In the genomic region with DNA sequence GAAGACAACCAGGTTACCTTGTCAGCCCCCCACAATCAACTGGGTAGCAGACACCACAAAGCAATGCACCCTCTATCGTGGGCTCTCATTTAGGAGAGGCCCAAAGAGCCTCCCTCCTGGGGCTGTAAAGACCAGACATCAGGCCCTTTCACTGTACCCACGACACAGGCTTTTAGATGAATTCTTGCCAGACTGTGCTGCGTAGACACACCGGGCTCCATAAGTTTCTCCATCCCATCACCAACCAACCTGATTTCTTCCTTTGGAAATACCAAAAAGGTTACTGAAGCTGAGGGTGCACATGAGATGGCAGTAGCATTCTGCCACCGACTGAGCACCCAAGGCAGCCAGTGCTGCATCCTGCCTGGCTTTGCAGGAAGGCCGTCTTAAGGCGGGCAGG, we compare ENCODE assay signal across 28 cellular contexts. TPM values are rescaled to one million over a fixed set of nuclear protein-coding genes. Genes with fewer than 3 reads are reported as not detected.
A peak's percentile ranks its signal among the peaks of the same experiment; 100 is the strongest.
DNase-seq lines count a peak whose midpoint lies in the region; ATAC-seq, FAIRE-seq and TF ChIP-seq lines count a peak whose summit lies in the region.
"Had no signal": no experiment of that assay in that cellular context is flagged by ENCODE, and none has a peak within 500 bp of the region (broad histone marks: within the 10 kb centered on the region; RNA-seq: fewer than 3 reads in every experiment).

No MANE protein-coding gene starts in this region.

- no peak overlapping the region for H2BK15ac ChIP-seq in neuronal stem cell (ENCODE audit: low read length)

- H4K91ac ChIP-seq in neuronal stem cell (ENCODE audit: low read depth, low read length, poor library complexity), result no peak overlapping the region

- TF ChIP-seq CTCF in K562 (IDR thresholded peaks at IDR 0.05 in 2 of 3, conservative IDR thresholded peaks at IDR 0.05 in 1 of 3; ENCODE audit: insufficient read depth in 2 of 3, low read depth in 1 of 3, low read length in 3 of 3), result no peak

- TF ChIP-seq EP300 in K562 (IDR thresholded peaks at IDR 0.05; ENCODE audit: low read length), result no peak

- H3K9ac ChIP-seq in K562 (ENCODE audit: insufficient read depth in 1 of 2, low read depth in 2 of 2, low read length in 2 of 2) (no peak overlapping the region), neuronal stem cell (ENCODE audit: low read depth, low read length, poor library complexity) (peak overlapping the region; percentile 9)
- H3K9ac ChIP-seq: BLaER1; BLaER1 treated with 17β-estradiol and CSF1 and Interleukin-3, amounts not matched to agents 10 nM and 100 nM had no signal

- in situ Hi-C loops in K562 (cut with MboI), result no loop called here
- in situ Hi-C loops in HAP-1 (cut with MboI; ENCODE audit: low sequenced_read_pairs), result no loop called here

- H3K23ac ChIP-seq in neuronal stem cell (ENCODE audit: low read depth, low read length, poor library complexity), result peak overlapping the region; percentile 66

- H3K4me3 ChIP-seq in K562, result no peak overlapping the region
- H3K4me3 ChIP-seq in neuronal stem cell (ENCODE audit: low read length in 2 of 2), result no peak overlapping the region
- no peak overlapping the region for H3K4me3 ChIP-seq in HAP-1
- H3K4me3 ChIP-seq: A549; BLaER1; BLaER1 treated with 17β-estradiol and CSF1 and Interleukin-3, amounts not matched to agents 10 nM and 100 nM had no signal

- intact Hi-C loops in K562 (cut with micrococcal nuclease), result no loop called here

- H3K36me3 ChIP-seq in K562 (ENCODE audit: control insufficient read depth, insufficient read depth, low read length), result no peaks in the 10 kb centered on the region
- H3K36me3 ChIP-seq in neuronal stem cell (replicated peaks in 1 of 2; ENCODE audit: control insufficient read depth in 2 of 2, insufficient read depth in 2 of 2, low read length in 2 of 2), result peaks cover 12 to 32% of the 10 kb centered on the region in 2 donors
- peaks cover 11% of the 10 kb centered on the region for H3K36me3 ChIP-seq in HAP-1 (replicated peaks)
- H3K36me3 ChIP-seq: BE2C had no signal

- H3K4me2 ChIP-seq in K562 (ENCODE audit: insufficient read depth, low read length), result no peak overlapping the region
- H3K4me2 ChIP-seq in neuronal stem cell (ENCODE audit: insufficient read depth, low read length, poor library complexity, severe bottlenecking), result no peak overlapping the region
- H3K4me2 ChIP-seq: A549; BLaER1; BLaER1 treated with 17β-estradiol and CSF1 and Interleukin-3, amounts not matched to agents 10 nM and 100 nM had no signal

- no peak overlapping the region for H3K14ac ChIP-seq in neuronal stem cell (ENCODE audit: low read length)

- H2BK120ac ChIP-seq in neuronal stem cell (ENCODE audit: low read depth, low read length), result no peak overlapping the region

- no peak for ATAC-seq in K562
- ATAC-seq: A549; CD8-positive, alpha-beta T cell had no signal

- TF ChIP-seq POLR2A in K562 (conservative IDR thresholded peaks at IDR 0.05), result no peak

- H2AFZ ChIP-seq in K562 (ENCODE audit: low read depth, low read length), result no peak overlapping the region
- no peak overlapping the region for H2AFZ ChIP-seq in neuronal stem cell (ENCODE audit: low read length)

- no peak overlapping the region for H3K18ac ChIP-seq in neuronal stem cell (ENCODE audit: low read length)

- no peak overlapping the region for H3K4ac ChIP-seq in neuronal stem cell (ENCODE audit: low read length)

- no peak overlapping the region for H2BK12ac ChIP-seq in neuronal stem cell (ENCODE audit: low read length)

- DNase-seq in K562 (ENCODE audit: extremely low read depth in 1 of 4, low spot score in 3 of 4) (no peak), neuronal stem cell (ENCODE audit: low spot score) (no peak), HAP-1 (ENCODE audit: low spot score in 2 of 2) (no peak), NCI-H2196 treated with DMSO at 0.1 percent for 48 hours (lab: John Stamatoyannopoulos, UW; ENCODE audit: unreplicated experiment) (no peak)
- DNase-seq: 8988T; ACHN; AML-193; BE2C; C1 segment of cervical spinal cord; Caco-2; Calu3; CD4-positive, alpha-beta memory T cell; CD4-positive, alpha-beta T cell; CD4-positive, CD25-positive, alpha-beta regulatory T cell; CD8-positive, alpha-beta memory T cell; CD8-positive, alpha-beta T cell; COR-L47; DMS 273 treated with DMSO at 0.1 percent for 48 hours; DMS153; DND-41; EL had no signal

- no peaks in the 10 kb centered on the region for H3K79me1 ChIP-seq in neuronal stem cell (ENCODE audit: low read depth, low read length)

- H4K20me1 ChIP-seq in K562 (replicated peaks; ENCODE audit: control insufficient read depth, insufficient read depth, low read length), result no peaks in the 10 kb centered on the region
- H4K20me1 ChIP-seq: BLaER1; BLaER1 treated with 17β-estradiol and CSF1 and Interleukin-3, amounts not matched to agents 10 nM and 100 nM had no signal

- BruUV-seq in K562 (replicated peaks; lab: Mats Ljungman, UMichigan), result no TSS peak

- POLR2A ChIA-PET in K562 (lab: Yijun Ruan, JAX), result interaction anchor here (0.7 kb wide), 1 partner anchor 336 kb away, joined by 3 read pairs; no protein-coding TSS in a partner anchor

- no peak overlapping the region for H2AK5ac ChIP-seq in neuronal stem cell (ENCODE audit: low read depth, low read length)

- no peak for FAIRE-seq in K562 (lab: Jason Lieb, UNC)
- FAIRE-seq: A204.1, A549, D721Med had no signal

- no peak for TF ChIP-seq RAD21 in K562 (CRISPR knock-in tag; conservative IDR thresholded peaks at IDR 0.05 in 1 of 2, IDR thresholded peaks at IDR 0.05 in 1 of 2)

- no peaks in the 10 kb centered on the region for H3K9me1 ChIP-seq in K562 (ENCODE audit: control insufficient read depth, insufficient read depth, low read length)

- no peaks in the 10 kb centered on the region for H3K4me1 ChIP-seq in K562 (replicated peaks in 1 of 2; ENCODE audit: control insufficient read depth in 2 of 2, insufficient read depth in 2 of 2, low read length in 2 of 2)
- H3K4me1 ChIP-seq in neuronal stem cell (ENCODE audit: control insufficient read depth in 2 of 2, insufficient read depth in 1 of 2, low read depth in 1 of 2, low read length in 2 of 2), result no peaks in the 10 kb centered on the region
- H3K4me1 ChIP-seq in HAP-1, result no peaks in the 10 kb centered on the region
- H3K4me1 ChIP-seq: A549, BE2C, Caco-2 had no signal

- WGBS in K562 (ENCODE audit: insufficient coverage, low coverage, missing lambda C conversion rate), result 29% methylated on average over 7 of the region's 7 CpGs
- WGBS in neuronal stem cell (ENCODE audit: extremely low coverage in 2 of 2, insufficient read length in 2 of 2, insufficient replicate concordance in 1 of 2), 2 donors, result no CpG with 5 or more reads among the region's 7 CpGs

- CTCF ChIA-PET in K562 (lab: Yijun Ruan, JAX; ENCODE audit: low intra/inter-chr PET ratio), result no interaction called here

- peaks cover 3 to 4% of the 10 kb centered on the region in 2 experiments; a peak in 3 of 5 replicates for H3K27me3 ChIP-seq in K562 (ENCODE audit: control insufficient read depth in 2 of 2, insufficient read depth in 2 of 2, low read length in 2 of 2)
- H3K27me3 ChIP-seq in neuronal stem cell (ENCODE audit: control insufficient read depth in 3 of 3, insufficient read depth in 3 of 3, low read depth in 1 of 3, low read length in 3 of 3), result no peaks in the 10 kb centered on the region
- H3K27me3 ChIP-seq in HAP-1 (ENCODE audit: low read depth), result no peaks in the 10 kb centered on the region
- H3K27me3 ChIP-seq: BE2C; BLaER1; BLaER1 treated with 17β-estradiol and CSF1 and Interleukin-3, amounts not matched to agents 10 nM and 100 nM had no signal

- H3K27ac ChIP-seq in K562 (ENCODE audit: extremely low read depth, low read depth, low read length), result no peak overlapping the region
- no peak overlapping the region for H3K27ac ChIP-seq in neuronal stem cell (replicated peaks; ENCODE audit: low read length)
- H3K27ac ChIP-seq: 22Rv1; A549; BLaER1; BLaER1 treated with 17β-estradiol and CSF1 and Interleukin-3, amounts not matched to agents 10 nM and 100 nM; C4-2B had no signal

- no peak overlapping the region for H4K8ac ChIP-seq in neuronal stem cell (ENCODE audit: low read depth, low read length)

- no peaks in the 10 kb centered on the region for H3K9me3 ChIP-seq in K562 (replicated peaks; ENCODE audit: control insufficient read depth, insufficient read depth, low read depth, low read length)
- H3K9me3 ChIP-seq in neuronal stem cell (replicated peaks in 1 of 2; ENCODE audit: control insufficient read depth in 2 of 2, insufficient read depth in 1 of 2, low read depth in 1 of 2, low read length in 2 of 2), result no peaks in the 10 kb centered on the region
- H3K9me3 ChIP-seq in HAP-1, result no peaks in the 10 kb centered on the region
- H3K9me3 ChIP-seq: A549; BE2C; BLaER1; BLaER1 treated with 17β-estradiol and CSF1 and Interleukin-3, amounts not matched to agents 10 nM and 100 nM; Caco-2 had no signal

- no peak overlapping the region for H2BK5ac ChIP-seq in neuronal stem cell (ENCODE audit: low read length)

- no peaks in the 10 kb centered on the region for H3K79me2 ChIP-seq in K562 (ENCODE audit: control insufficient read depth, insufficient read depth, low read length)

TF ChIP-seq in K562, 482 proteins besides CTCF, POLR2A, EP300 and RAD21 (continues in another document):
- TF ChIP-seq THRAP3 (IDR thresholded peaks at IDR 0.05; ENCODE audit: borderline replicate concordance) (no peak), SRSF7 (optimal IDR thresholded peaks at IDR 0.05; ENCODE audit: low read depth, low read length) (no peak), NFYB (IDR thresholded peaks at IDR 0.05; ENCODE audit: extremely low read depth, insufficient read length) (no peak)

RNA-seq across cellular contexts. Expression of a gene that starts 46.4 kb away (rescaled TPM):
- total RNA-seq in K562 (2011; cell fraction: chromatin; rRNA removed; ENCODE audit: low replicate concordance), result 34.4 and 107 TPM in 2 replicates
- total RNA-seq in K562 (2011; cell fraction: nucleolus; rRNA removed), result 114 and 122 TPM in 2 replicates
- 76.8 and 81.5 TPM in 2 replicates for total RNA-seq in K562 (2011; cell fraction: nucleoplasm; rRNA removed)
- total RNA-seq in K562 (2014; rRNA removed) (329 and 469 TPM in 2 replicates), K562 (2014; rRNA removed; fragmentation: Illumina TruSeq; extraction: Trizol) (54.3 and 89.6 TPM in 2 replicates), K562 (2015; rRNA removed; fragmentation: Illumina TruSeq; extraction: Trizol) (109 and 119 TPM in 2 replicates), K562 (2021) (399 and 408 TPM in 2 replicates)
- polyA plus RNA-seq in K562 (2011; rRNA removed) (110 and 216 TPM in 2 replicates), K562 (2014; fragmentation: Illumina TruSeq; extraction: Trizol) (183 and 239 TPM in 2 replicates), K562 (2014; fragmentation: Nextera tagmentation; extraction: Ambion mirVana) (10 to 100 TPM; 11.0 to 23.7 TPM), K562 (2014; rRNA removed) (248 and 262 TPM in 2 replicates)
- 329 and 368 TPM in 2 replicates for polyA plus RNA-seq in K562 (2011; cell fraction: cytosol; rRNA removed)
- 294 and 343 TPM in 2 replicates for polyA plus RNA-seq in K562 (2011; cell fraction: nucleus; rRNA removed)
- polyA plus RNA-seq in K562 (2012), result 272 and 330 TPM in 2 replicates
- polyA minus RNA-seq in K562 (2011; rRNA and poly(A)+ RNA removed), result 64.7 and 77.1 TPM in 2 replicates
- polyA minus RNA-seq in K562 (2011; cell fraction: cytosol; rRNA and poly(A)+ RNA removed), result 103 and 287 TPM in 2 replicates
- 46.3 and 88.1 TPM in 2 replicates for polyA minus RNA-seq in K562 (2011; cell fraction: nucleus; rRNA and poly(A)+ RNA removed)
- polyA plus RNA-seq in neuronal stem cell (2013, experiment 1 of 2), result 75.2 TPM
- 71.9 TPM for polyA plus RNA-seq in neuronal stem cell (2013, experiment 2 of 2)
